ENCODE assay signal across 12 cellular contexts in genomic region chr15:85709250-85709649, GRCh38.
DNase-seq lines count a peak whose midpoint lies in the region; ATAC-seq and TF ChIP-seq lines count a peak whose summit lies in the region.
"Had no signal": no experiment of that assay in that cellular context is flagged by ENCODE, and none has a peak within 500 bp of the region (broad histone marks: within the 10 kb centered on the region; RNA-seq: fewer than 3 reads in every experiment).

No MANE protein-coding gene starts in this region.

- intact Hi-C loops in gastrocnemius medialis (cut with DNase I; ENCODE audit: low total_unique reads): loop anchor here (5.0 kb wide), 1 partner anchor 222 kb away; no protein-coding TSS in a partner anchor

- no peak overlapping the region for H3K4me3 ChIP-seq in hepatocyte
- peak overlapping the region in 1 of 4 donors; percentile 27 for H3K4me3 ChIP-seq in gastrocnemius medialis

- H3K36me3 Mint-ChIP-seq in T-helper 17 cell (ENCODE audit: low read depth) (peaks cover 13% of the 10 kb centered on the region), mesothelial cell of epicardium (peaks cover 29% of the 10 kb centered on the region)

- H3K4me1 ChIP-seq in hepatocyte (ENCODE audit: insufficient read depth): peaks cover 31% of the 10 kb centered on the region
- H3K4me1 ChIP-seq in gastrocnemius medialis: peaks cover 48 to 50% of the 10 kb centered on the region in 2 donors

- H3K4me3 Mint-ChIP-seq in T-helper 17 cell (no peak overlapping the region), mesothelial cell of epicardium (no peak overlapping the region)
- H3K4me3 Mint-ChIP-seq: CD14-positive monocyte, HFFc6 had no signal

- no peaks in the 10 kb centered on the region for H3K27me3 Mint-ChIP-seq in T-helper 17 cell
- no peaks in the 10 kb centered on the region for H3K27me3 Mint-ChIP-seq in mesothelial cell of epicardium (ENCODE audit: low read depth)

- peak overlapping the region; percentile 95 for H3K27ac ChIP-seq in hepatocyte
- H3K27ac ChIP-seq in gastrocnemius medialis: peak overlapping the region; percentile 82 to 86 (median 84)

- TF ChIP-seq CTCF in hepatocyte (IDR thresholded peaks at IDR 0.05; ENCODE audit: poor library complexity) (no peak), gastrocnemius medialis (IDR thresholded peaks at IDR 0.05 in 4 of 5, conservative IDR thresholded peaks at IDR 0.05 in 1 of 5) (no peak), mesothelial cell of epicardium (IDR thresholded peaks at IDR 0.05; ENCODE audit: unreplicated experiment) (no peak)

- in situ Hi-C loops in gastrocnemius medialis (cut with MboI; ENCODE audit: low sequenced_read_pairs in 4 of 4): loop anchor here in 3 of 4 donors (10.0 to 25.0 kb wide), 3 partner anchors 94 to 222 kb away; no protein-coding TSS in a partner anchor

- peak; percentile 50 for DNase-seq in activated CD4-positive, alpha-beta T cell treated with anti-CD3 and anti-CD28 coated beads for 48 hours
- DNase-seq in activated CD4-positive, alpha-beta T cell treated with anti-CD3 and anti-CD28 coated beads for 1 hour: no peak
- DNase-seq in T-helper 17 cell: no peak
- no peak for DNase-seq in hepatocyte (ENCODE audit: low spot score)
- DNase-seq in gastrocnemius medialis: no peak
- DNase-seq in mesothelial cell of epicardium (ENCODE audit: low spot score in 2 of 2, unreplicated experiment in 2 of 2): no peak
- no peak for DNase-seq in left lobe of liver (ENCODE audit: low spot score)
- DNase-seq: 8988T, HFFc6, NCI-H187 treated with DMSO at 0.1 percent for 48 hours had no signal

- no peaks in the 10 kb centered on the region for H3K9me3 ChIP-seq in T-helper 17 cell (ENCODE audit: control insufficient read depth, low read length, poor library complexity, severe bottlenecking)
- no peaks in the 10 kb centered on the region for H3K9me3 ChIP-seq in hepatocyte (ENCODE audit: low read depth)
- H3K9me3 ChIP-seq in gastrocnemius medialis: no peaks in the 10 kb centered on the region

- H3K36me3 ChIP-seq in hepatocyte (replicated peaks; ENCODE audit: insufficient read depth, low read depth): no peaks in the 10 kb centered on the region
- peaks cover 0 to 46% of the 10 kb centered on the region in 2 donors for H3K36me3 ChIP-seq in gastrocnemius medialis

- H3K9me3 Mint-ChIP-seq in mesothelial cell of epicardium: no peaks in the 10 kb centered on the region
- H3K9me3 Mint-ChIP-seq: CD14-positive monocyte, HFFc6 had no signal

- H3K4me1 Mint-ChIP-seq in T-helper 17 cell: peaks cover 49% of the 10 kb centered on the region
- H3K4me1 Mint-ChIP-seq in mesothelial cell of epicardium: peaks cover 37% of the 10 kb centered on the region

- no peak for ATAC-seq in T-helper 17 cell
- ATAC-seq in gastrocnemius medialis: no peak
- ATAC-seq in GM18517 (IDR thresholded peaks at IDR 0.05; ENCODE audit: unreplicated experiment): no peak
- no peak for ATAC-seq in left lobe of liver

- H3K9me2 ChIP-seq in hepatocyte (replicated peaks; ENCODE audit: insufficient read depth): no peaks in the 10 kb centered on the region

- no peaks in the 10 kb centered on the region for H4K20me1 ChIP-seq in hepatocyte (ENCODE audit: insufficient read depth, poor library complexity, severe bottlenecking)

- H3K27ac Mint-ChIP-seq in T-helper 17 cell (peak overlapping the region; percentile 100), mesothelial cell of epicardium (no peak overlapping the region)

- peak overlapping the region; percentile 66 for H3K4me2 ChIP-seq in hepatocyte

- H3K27me3 ChIP-seq in hepatocyte: no peaks in the 10 kb centered on the region
- no peaks in the 10 kb centered on the region for H3K27me3 ChIP-seq in gastrocnemius medialis

- TF ChIP-seq POLR2A in gastrocnemius medialis (IDR thresholded peaks at IDR 0.05): no peak

- H3K79me2 ChIP-seq in hepatocyte: peaks cover 12% of the 10 kb centered on the region

- no peak overlapping the region for H2AFZ ChIP-seq in hepatocyte

- WGBS in hepatocyte (ENCODE audit: low lambda C conversion rate, missing lambda C conversion rate): 91% methylated on average over 2 of the region's 2 CpGs
